20 cellular contexts compared by ENCODE assay signal in genomic region chr9:131035548-131035947, GRCh38. TPM values are rescaled to one million over a fixed set of nuclear protein-coding genes. Genes with fewer than 3 reads are reported as not detected.
DNase-seq lines count a peak whose midpoint lies in the region; ATAC-seq, FAIRE-seq and TF ChIP-seq lines count a peak whose summit lies in the region.
"Had no signal": no experiment of that assay in that cellular context is flagged by ENCODE, and none has a peak within 500 bp of the region (broad histone marks: within the 10 kb centered on the region; RNA-seq: fewer than 3 reads in every experiment).

No MANE protein-coding gene starts in this region.

- H3K23ac ChIP-seq in neuronal stem cell (ENCODE audit: low read depth, low read length, poor library complexity) = peak overlapping the region; percentile 99

- H3K9me3 ChIP-seq in BLaER1 = no peaks in the 10 kb centered on the region
- 0 out of 2 replicates have a peak, but pooled peaks cover 2% of the 10 kb centered on the region for H3K9me3 ChIP-seq in K562 (replicated peaks; ENCODE audit: control insufficient read depth, insufficient read depth, low read depth, low read length)
- H3K9me3 ChIP-seq in neuronal stem cell (replicated peaks in 1 of 2; ENCODE audit: control insufficient read depth in 2 of 2, insufficient read depth in 1 of 2, low read depth in 1 of 2, low read length in 2 of 2) = no peaks in the 10 kb centered on the region
- H3K9me3 ChIP-seq: A549, Caco-2 had no signal

- no peak overlapping the region for H4K91ac ChIP-seq in neuronal stem cell (ENCODE audit: low read depth, low read length, poor library complexity)

- H3K36me3 ChIP-seq in BLaER1 (no peaks in the 10 kb centered on the region), K562 (ENCODE audit: control insufficient read depth, insufficient read depth, low read length) (no peaks in the 10 kb centered on the region), neuronal stem cell (replicated peaks in 1 of 2; ENCODE audit: control insufficient read depth in 2 of 2, insufficient read depth in 2 of 2, low read length in 2 of 2) (no peaks in the 10 kb centered on the region)

- H3K14ac ChIP-seq in neuronal stem cell (ENCODE audit: low read length) = no peak overlapping the region

- no peak overlapping the region for H3K4ac ChIP-seq in neuronal stem cell (ENCODE audit: low read length)

- H3K9me1 ChIP-seq in K562 (ENCODE audit: control insufficient read depth, insufficient read depth, low read length) = peaks cover 18% of the 10 kb centered on the region

- no peak for TF ChIP-seq RAD21 in K562 (CRISPR knock-in tag; conservative IDR thresholded peaks at IDR 0.05 in 1 of 2, IDR thresholded peaks at IDR 0.05 in 1 of 2)

- no peak overlapping the region for H2BK12ac ChIP-seq in neuronal stem cell (ENCODE audit: low read length)

- CTCF ChIA-PET in K562 (lab: Yijun Ruan, JAX; ENCODE audit: low intra/inter-chr PET ratio) = interaction anchor here (2.1 kb wide), 1 partner anchor 11 kb away, joined by 4 read pairs; no protein-coding TSS in a partner anchor

- H2AFZ ChIP-seq in K562 (ENCODE audit: low read depth, low read length) (no peak overlapping the region), neuronal stem cell (ENCODE audit: low read length) (no peak overlapping the region)

- no peak overlapping the region for H2BK120ac ChIP-seq in neuronal stem cell (ENCODE audit: low read depth, low read length)

- WGBS in K562 (ENCODE audit: insufficient coverage, low coverage, missing lambda C conversion rate) = 2% methylated on average over 3 of the region's 3 CpGs
- WGBS in neuronal stem cell (ENCODE audit: extremely low coverage in 2 of 2, insufficient read length in 2 of 2, insufficient replicate concordance in 1 of 2), 2 donors = no CpG with 5 or more reads among the region's 3 CpGs

- peaks cover 64% of the 10 kb centered on the region for H3K4me1 ChIP-seq in BLaER1
- peaks cover 0 to 40% of the 10 kb centered on the region in 2 experiments; a peak in 2 of 5 replicates for H3K4me1 ChIP-seq in K562 (replicated peaks in 1 of 2; ENCODE audit: control insufficient read depth in 2 of 2, insufficient read depth in 2 of 2, low read length in 2 of 2)
- H3K4me1 ChIP-seq in neuronal stem cell (ENCODE audit: control insufficient read depth in 2 of 2, insufficient read depth in 1 of 2, low read depth in 1 of 2, low read length in 2 of 2) = peaks cover 5 to 7% of the 10 kb centered on the region in 2 donors
- H3K4me1 ChIP-seq: A549, Caco-2 had no signal

- H3K18ac ChIP-seq in neuronal stem cell (ENCODE audit: low read length) = no peak overlapping the region

- no TSS peak for BruUV-seq in K562 (replicated peaks; lab: Mats Ljungman, UMichigan)

- intact Hi-C loops in K562 (cut with micrococcal nuclease) = no loop called here

- no peak overlapping the region for H4K8ac ChIP-seq in neuronal stem cell (ENCODE audit: low read depth, low read length)

- H3K79me2 ChIP-seq in K562 (ENCODE audit: control insufficient read depth, insufficient read depth, low read length) = no peaks in the 10 kb centered on the region

- DNase-seq in K562 (ENCODE audit: extremely low read depth in 1 of 4, low spot score in 3 of 4) (peak in 1 of 4 experiments; percentile 59), neuronal stem cell (ENCODE audit: low spot score) (no peak), SIG-M5 (lab: John Stamatoyannopoulos, UW) (no peak), amygdala (lab: John Stamatoyannopoulos, UW) (no peak)
- DNase-seq: AML-193; Caco-2; Calu3; CD4-positive, alpha-beta T cell; CD8-positive, alpha-beta T cell; DMS79 treated with DMSO at 0.1 percent for 48 hours; GF-D8 had no signal

- H3K27me3 ChIP-seq in BLaER1 = peaks cover 39% of the 10 kb centered on the region
- H3K27me3 ChIP-seq in K562 (ENCODE audit: control insufficient read depth in 2 of 2, insufficient read depth in 2 of 2, low read length in 2 of 2) = peaks cover 90 to 98% of the 10 kb centered on the region in 2 experiments
- H3K27me3 ChIP-seq in neuronal stem cell (ENCODE audit: control insufficient read depth in 3 of 3, insufficient read depth in 3 of 3, low read depth in 1 of 3, low read length in 3 of 3) = peaks cover 0 to 57% (median 0%) of the 10 kb centered on the region in 3 experiments

- H3K4me2 ChIP-seq in BLaER1 = peak overlapping the region; percentile 94
- H3K4me2 ChIP-seq in K562 (ENCODE audit: insufficient read depth, low read length) = no peak overlapping the region
- no peak overlapping the region for H3K4me2 ChIP-seq in neuronal stem cell (ENCODE audit: insufficient read depth, low read length, poor library complexity, severe bottlenecking)
- H3K4me2 ChIP-seq: A549 had no signal

- no peak for TF ChIP-seq EP300 in K562 (IDR thresholded peaks at IDR 0.05; ENCODE audit: low read length)

- in situ Hi-C loops in K562 (cut with MboI) = loop anchor here (10.0 kb wide), 1 partner anchor 331 kb away; no protein-coding TSS in a partner anchor

- POLR2A ChIA-PET in K562 (lab: Yijun Ruan, JAX) = interaction anchor here (0.7 to 99.3 kb wide), 11 partner anchors 8 to 216 kb away, joined by 3 to 3336 read pairs (median 9); partner anchors contain the start of genes AIF1L and NUP214

- H3K27ac ChIP-seq in BLaER1 (no peak overlapping the region), K562 (ENCODE audit: extremely low read depth, low read depth, low read length) (no peak overlapping the region), neuronal stem cell (replicated peaks; ENCODE audit: low read length) (no peak overlapping the region)
- H3K27ac ChIP-seq: 22Rv1, A549, C4-2B had no signal

- no peak for TF ChIP-seq CTCF in K562 (IDR thresholded peaks at IDR 0.05 in 2 of 3, conservative IDR thresholded peaks at IDR 0.05 in 1 of 3; ENCODE audit: insufficient read depth in 2 of 3, low read depth in 1 of 3, low read length in 3 of 3)

- no peak overlapping the region for H3K4me3 ChIP-seq in BLaER1
- no peak overlapping the region for H3K4me3 ChIP-seq in K562
- no peak overlapping the region for H3K4me3 ChIP-seq in neuronal stem cell (ENCODE audit: low read length in 2 of 2)
- H3K4me3 ChIP-seq: A549 had no signal

- H2BK15ac ChIP-seq in neuronal stem cell (ENCODE audit: low read length) = no peak overlapping the region

- TF ChIP-seq POLR2A in K562 (conservative IDR thresholded peaks at IDR 0.05) = no peak

- no peak overlapping the region for H3K9ac ChIP-seq in BLaER1
- no peak overlapping the region for H3K9ac ChIP-seq in K562 (ENCODE audit: insufficient read depth in 1 of 2, low read depth in 2 of 2, low read length in 2 of 2)
- H3K9ac ChIP-seq in neuronal stem cell (ENCODE audit: low read depth, low read length, poor library complexity) = no peak overlapping the region

- ATAC-seq in K562 (no peak), HG03342 (IDR thresholded peaks at IDR 0.05; ENCODE audit: unreplicated experiment) (no peak)
- ATAC-seq: A549; CD8-positive, alpha-beta T cell had no signal

- no peak overlapping the region for H2BK5ac ChIP-seq in neuronal stem cell (ENCODE audit: low read length)

- no peak for FAIRE-seq in K562 (lab: Jason Lieb, UNC)
- FAIRE-seq: A549, D721Med, G401.6, GM12891, GM18507 had no signal

- H4K20me1 ChIP-seq in BLaER1 (peaks cover 12% of the 10 kb centered on the region; the same call in 1 of the 2 replicates), K562 (replicated peaks; ENCODE audit: control insufficient read depth, insufficient read depth, low read length) (peaks cover 77% of the 10 kb centered on the region)

- H2AK5ac ChIP-seq in neuronal stem cell (ENCODE audit: low read depth, low read length) = no peak overlapping the region

- peaks cover 2% of the 10 kb centered on the region for H3K79me1 ChIP-seq in neuronal stem cell (ENCODE audit: low read depth, low read length)

TF ChIP-seq in K562, 482 proteins besides CTCF, POLR2A, EP300 and RAD21 (continues in another document):
- TF ChIP-seq, protein P1, sequence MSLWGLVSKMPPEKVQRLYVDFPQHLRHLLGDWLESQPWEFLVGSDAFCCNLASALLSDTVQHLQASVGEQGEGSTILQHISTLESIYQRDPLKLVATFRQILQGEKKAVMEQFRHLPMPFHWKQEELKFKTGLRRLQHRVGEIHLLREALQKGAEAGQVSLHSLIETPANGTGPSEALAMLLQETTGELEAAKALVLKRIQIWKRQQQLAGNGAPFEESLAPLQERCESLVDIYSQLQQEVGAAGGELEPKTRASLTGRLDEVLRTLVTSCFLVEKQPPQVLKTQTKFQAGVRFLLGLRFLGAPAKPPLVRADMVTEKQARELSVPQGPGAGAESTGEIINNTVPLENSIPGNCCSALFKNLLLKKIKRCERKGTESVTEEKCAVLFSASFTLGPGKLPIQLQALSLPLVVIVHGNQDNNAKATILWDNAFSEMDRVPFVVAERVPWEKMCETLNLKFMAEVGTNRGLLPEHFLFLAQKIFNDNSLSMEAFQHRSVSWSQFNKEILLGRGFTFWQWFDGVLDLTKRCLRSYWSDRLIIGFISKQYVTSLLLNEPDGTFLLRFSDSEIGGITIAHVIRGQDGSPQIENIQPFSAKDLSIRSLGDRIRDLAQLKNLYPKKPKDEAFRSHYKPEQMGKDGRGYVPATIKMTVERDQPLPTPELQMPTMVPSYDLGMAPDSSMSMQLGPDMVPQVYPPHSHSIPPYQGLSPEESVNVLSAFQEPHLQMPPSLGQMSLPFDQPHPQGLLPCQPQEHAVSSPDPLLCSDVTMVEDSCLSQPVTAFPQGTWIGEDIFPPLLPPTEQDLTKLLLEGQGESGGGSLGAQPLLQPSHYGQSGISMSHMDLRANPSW (CRISPR knock-in tag; IDR thresholded peaks at IDR 0.05) = 0 out of 2 replicates have a peak, but pooled peaks have one; percentile 20

RNA-seq across cellular contexts. Expression of gene LAMC3, which starts 26.6 kb away (rescaled TPM):
- 0.69 TPM in 1 of 2 replicates, not detected in the other for total RNA-seq in K562 (2011; cell fraction: chromatin; rRNA removed; ENCODE audit: low replicate concordance)
- 0.26 and 0.33 TPM in 2 replicates for total RNA-seq in K562 (2011; cell fraction: nucleolus; rRNA removed)
- total RNA-seq in K562 (2011; cell fraction: nucleoplasm; rRNA removed) = 0.22 TPM in 1 of 2 replicates, not detected in the other
- total RNA-seq in K562 (2014; rRNA removed) (not detected in 2 replicates), K562 (2014; rRNA removed; fragmentation: Illumina TruSeq; extraction: Trizol) (not detected in 2 replicates), K562 (2015; rRNA removed; fragmentation: Illumina TruSeq; extraction: Trizol) (not detected in 2 replicates), K562 (2021) (0.09 TPM in 1 of 2 replicates, not detected in the other)
- polyA plus RNA-seq in K562 (2011; rRNA removed) (0.05 and 0.10 TPM in 2 replicates), K562 (2014; fragmentation: Illumina TruSeq; extraction: Trizol) (not detected in 2 replicates), K562 (2014; fragmentation: Nextera tagmentation; extraction: Ambion mirVana) (not detected), K562 (2014; rRNA removed) (not detected in 2 replicates)
- polyA plus RNA-seq in K562 (2011; cell fraction: cytosol; rRNA removed) = 0.03 and 0.66 TPM in 2 replicates
- polyA plus RNA-seq in K562 (2011; cell fraction: nucleus; rRNA removed) = 0.04 and 0.20 TPM in 2 replicates
- 0.03 and 0.07 TPM in 2 replicates for polyA plus RNA-seq in K562 (2012)
- not detected in 2 replicates for polyA minus RNA-seq in K562 (2011; rRNA and poly(A)+ RNA removed)
- not detected in 2 replicates for polyA minus RNA-seq in K562 (2011; cell fraction: cytosol; rRNA and poly(A)+ RNA removed)
- polyA minus RNA-seq in K562 (2011; cell fraction: nucleus; rRNA and poly(A)+ RNA removed) = 0.27 TPM in 1 of 2 replicates, not detected in the other
- polyA plus RNA-seq in neuronal stem cell (2013, experiment 1 of 2) = 0.03 TPM
- 0.07 TPM for polyA plus RNA-seq in neuronal stem cell (2013, experiment 2 of 2)
- total RNA-seq: Calu3 had no signal
